Comparison of ENCODE assay signal across 33 cellular contexts in genomic region chr10:86233131-86233530, GRCh38.
"Had no signal": no experiment of that assay in that cellular context is flagged by ENCODE, and none has a peak within 500 bp of the region (broad histone marks: within the 10 kb centered on the region; RNA-seq: fewer than 3 reads in every experiment).

No MANE protein-coding gene starts in this region.

- H3K4me1 ChIP-seq: adrenal gland, ascending aorta, left ventricle myocardium inferior, pancreas, prostate gland had no signal

- H3K4me1 Mint-ChIP-seq: activated CD4-positive, alpha-beta T cell treated with anti-CD3 and anti-CD28 coated beads, Interleukin-2, amount 10 ng/mL, durations not matched to agents 24 days and 14 days; activated naive CD8-positive, alpha-beta T cell treated with anti-CD3 and anti-CD28 coated beads for 36 hours; stimulated activated effector memory CD8-positive, alpha-beta T cell treated with anti-CD3 and anti-CD28 coated beads, Interleukin-12 subunit alpha, Interleukin-12 subunit beta, amount 100 ng/mL, for 72 hours had no signal

- H3K9me3 Mint-ChIP-seq: activated CD4-positive, alpha-beta T cell treated with anti-CD3 and anti-CD28 coated beads, Interleukin-2, amount 10 ng/mL, durations not matched to agents 24 days and 14 days; activated T-helper 1 cell treated with anti-CD3 and anti-CD28 coated beads, Interleukin-12 subunit alpha, Interleukin-12 subunit beta, Interleukin-2, Interleukin-4 antibody, amounts not matched to agents 30 ng/mL and 10 ng/mL and 1 ng/mL, durations not matched to agents 14 hours and 24 hours and 36 hours; natural killer cell treated with Interleukin-12 subunit alpha and Interleukin-12 subunit beta and Interleukin-15 and Interleukin-18, amount 100 ng/mL, for 72 hours had no signal

- ATAC-seq: activated CD4-positive, CD25-positive, alpha-beta regulatory T cell treated with anti-CD3 and anti-CD28 coated beads, Interleukin-2, amount 50 U/mL, for 24 hours; esophagus mucosa; heart left ventricle; mucosa of descending colon; natural killer cell treated with Interleukin-12 subunit alpha and Interleukin-12 subunit beta and Interleukin-15 and Interleukin-18, amount 100 ng/mL, for 72 hours; pancreas; sciatic nerve; stimulated activated effector memory CD8-positive, alpha-beta T cell treated with anti-CD3 and anti-CD28 coated beads, Interleukin-12 subunit alpha, Interleukin-12 subunit beta, amount 100 ng/mL, for 72 hours had no signal

- H3K36me3 ChIP-seq: adrenal gland, ascending aorta, brain microvascular endothelial cell, heart left ventricle, left ventricle myocardium inferior, pancreas, prostate gland, thoracic aorta had no signal

- H3K27ac ChIP-seq: adrenal gland, ascending aorta, brain microvascular endothelial cell, heart left ventricle, left ventricle myocardium inferior, pancreas, prostate gland, skin epidermis, thoracic aorta, VCaP had no signal

- H3K4me3 ChIP-seq: adrenal gland, ascending aorta, heart left ventricle, left ventricle myocardium inferior, lung, mucosa of descending colon, pancreas, prostate gland, skin epidermis, thoracic aorta had no signal

- H3K27me3 ChIP-seq: adrenal gland, ascending aorta, brain microvascular endothelial cell, pancreas had no signal

- DNase-seq: activated CD4-positive, alpha-beta memory T cell treated with anti-CD3 and anti-CD28 coated beads for 36 hours; activated CD4-positive, alpha-beta T cell treated with anti-CD3 and anti-CD28 coated beads, Interleukin-2, amount 10 ng/mL, durations not matched to agents 24 days and 14 days; activated CD8-positive, alpha-beta memory T cell treated with anti-CD3 and anti-CD28 coated beads, Interleukin-2, amount 50 U/mL, for 4 hours; activated effector memory CD4-positive, alpha-beta T cell treated with anti-CD3 and anti-CD28 coated beads, Interleukin-2, amount 50 U/mL, for 16 hours; activated naive CD4-positive, alpha-beta T cell treated with anti-CD3 and anti-CD28 coated beads for 36 hours; activated naive CD8-positive, alpha-beta T cell treated with anti-CD3 and anti-CD28 coated beads for 36 hours; activated T-cell treated with anti-CD3 and anti-CD28 coated beads, Interleukin-2, amount 50 U/mL, for 1 hour; adrenal gland; brain microvascular endothelial cell; cortex of kidney; foreskin fibroblast; hypothalamus; left ventricle myocardium inferior; mucosa of descending colon; pancreas; retina; stimulated activated CD4-positive, alpha-beta T cell treated with anti-CD3 and anti-CD28 coated beads, Interleukin-12 subunit alpha, Interleukin-12 subunit beta, amount 100 ng/mL, for 4 hours; stimulated activated CD4-positive, alpha-beta T cell treated with anti-CD3 and anti-CD28 coated beads, Interleukin-4, amount 100 ng/mL, for 1 hour; trophoblast cell had no signal

- H3K36me3 Mint-ChIP-seq: activated CD4-positive, alpha-beta memory T cell treated with anti-CD3 and anti-CD28 coated beads for 36 hours; natural killer cell treated with Interleukin-12 subunit alpha and Interleukin-12 subunit beta and Interleukin-15 and Interleukin-18, amount 100 ng/mL, for 72 hours; stimulated activated effector memory CD8-positive, alpha-beta T cell treated with anti-CD3 and anti-CD28 coated beads, Interleukin-12 subunit alpha, Interleukin-12 subunit beta, amount 100 ng/mL, for 72 hours had no signal

- H3K9me3 ChIP-seq: adrenal gland, ascending aorta, heart left ventricle, left ventricle myocardium inferior, pancreas, prostate gland, thoracic aorta had no signal

- H3K27me3 Mint-ChIP-seq: activated CD4-positive, alpha-beta memory T cell treated with anti-CD3 and anti-CD28 coated beads for 36 hours; activated CD4-positive, alpha-beta T cell treated with anti-CD3 and anti-CD28 coated beads, Interleukin-2, amount 10 ng/mL, durations not matched to agents 24 days and 14 days; stimulated activated naive CD8-positive, alpha-beta T cell treated with anti-CD3 and anti-CD28 coated beads, Interleukin-15, Interleukin-2, amounts not matched to agents 100 ng/mL and 50 ng/mL, for 24 hours had no signal

- H3K27ac Mint-ChIP-seq: activated CD4-positive, alpha-beta memory T cell treated with anti-CD3 and anti-CD28 coated beads for 36 hours; activated CD4-positive, alpha-beta T cell treated with anti-CD3 and anti-CD28 coated beads, Interleukin-2, amount 10 ng/mL, durations not matched to agents 24 days and 14 days; activated naive CD4-positive, alpha-beta T cell treated with anti-CD3 and anti-CD28 coated beads for 36 hours; activated naive CD8-positive, alpha-beta T cell treated with anti-CD3 and anti-CD28 coated beads for 36 hours; activated T-helper 1 cell treated with anti-CD3 and anti-CD28 coated beads, Interleukin-12 subunit alpha, Interleukin-12 subunit beta, Interleukin-2, Interleukin-4 antibody, amounts not matched to agents 30 ng/mL and 10 ng/mL and 1 ng/mL, durations not matched to agents 14 hours and 24 hours and 36 hours; natural killer cell treated with Interleukin-12 subunit alpha and Interleukin-12 subunit beta and Interleukin-15 and Interleukin-18, amount 100 ng/mL, for 72 hours; stimulated activated effector memory CD8-positive, alpha-beta T cell treated with anti-CD3 and anti-CD28 coated beads, Interleukin-12 subunit alpha, Interleukin-12 subunit beta, amount 100 ng/mL, for 72 hours; stimulated activated naive CD8-positive, alpha-beta T cell treated with anti-CD3 and anti-CD28 coated beads, Interleukin-15, Interleukin-2, amounts not matched to agents 100 ng/mL and 50 ng/mL, for 24 hours had no signal

- H3K4me3 Mint-ChIP-seq: activated CD4-positive, alpha-beta memory T cell treated with anti-CD3 and anti-CD28 coated beads for 36 hours; activated CD4-positive, alpha-beta T cell treated with anti-CD3 and anti-CD28 coated beads, Interleukin-2, amount 10 ng/mL, durations not matched to agents 24 days and 14 days; activated naive CD4-positive, alpha-beta T cell treated with anti-CD3 and anti-CD28 coated beads for 36 hours; activated naive CD8-positive, alpha-beta T cell treated with anti-CD3 and anti-CD28 coated beads for 36 hours; activated T-helper 1 cell treated with anti-CD3 and anti-CD28 coated beads, Interleukin-12 subunit alpha, Interleukin-12 subunit beta, Interleukin-2, Interleukin-4 antibody, amounts not matched to agents 30 ng/mL and 10 ng/mL and 1 ng/mL, durations not matched to agents 14 hours and 24 hours and 36 hours; natural killer cell treated with Interleukin-12 subunit alpha and Interleukin-12 subunit beta and Interleukin-15 and Interleukin-18, amount 100 ng/mL, for 72 hours; stimulated activated effector memory CD8-positive, alpha-beta T cell treated with anti-CD3 and anti-CD28 coated beads, Interleukin-12 subunit alpha, Interleukin-12 subunit beta, amount 100 ng/mL, for 72 hours; stimulated activated naive CD8-positive, alpha-beta T cell treated with anti-CD3 and anti-CD28 coated beads, Interleukin-15, Interleukin-2, amounts not matched to agents 100 ng/mL and 50 ng/mL, for 24 hours had no signal
